In the genomic region with DNA sequence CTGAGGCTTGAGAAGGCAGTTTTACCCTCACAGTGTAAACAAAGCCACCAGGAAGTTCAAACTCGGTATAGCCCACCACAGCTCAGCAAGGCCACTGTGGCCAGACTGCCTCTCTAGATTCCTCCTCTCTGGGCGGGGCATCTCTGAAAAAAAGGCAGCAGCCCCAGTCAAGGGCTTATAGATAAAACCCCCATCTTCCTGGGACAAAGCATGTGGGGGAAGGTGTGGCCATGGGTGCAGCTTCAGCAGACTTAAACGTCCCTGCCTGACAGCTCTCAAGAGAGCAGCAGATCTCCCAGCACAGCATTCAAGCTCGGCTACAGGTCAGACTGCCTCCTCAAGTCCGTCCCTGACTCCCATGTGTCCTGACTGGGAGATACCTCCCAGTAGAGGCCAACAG, we compare ENCODE assay signal across 30 cellular contexts.
"Had no signal": no experiment of that assay in that cellular context is flagged by ENCODE, and none has a peak within 500 bp of the region (broad histone marks: within the 10 kb centered on the region; RNA-seq: fewer than 3 reads in every experiment).

No MANE protein-coding gene starts in this region.

- H3K9ac ChIP-seq: KMS-11, SK-N-SH had no signal

- H3K4me3 ChIP-seq: SJSA1 had no signal

- H3K27ac ChIP-seq: KMS-11, SJSA1 had no signal

- H3K27me3 ChIP-seq: SJSA1 had no signal

- H3K4me2 ChIP-seq: KMS-11, SK-N-SH had no signal

- H3K36me3 ChIP-seq: SJSA1 had no signal

- FAIRE-seq: bronchial epithelial cell had no signal

- H3K9me3 ChIP-seq: SJSA1, SK-N-SH had no signal

- DNase-seq: activated B cell treated with CpG ODN at 0.5 μM for 24 hours; activated CD4-positive, alpha-beta memory T cell treated with anti-CD3 and anti-CD28 coated beads for 36 hours; activated CD4-positive, alpha-beta T cell treated with anti-CD3 and anti-CD28 coated beads for 4 hours; activated CD4-positive, alpha-beta T cell treated with anti-CD3 and anti-CD28 coated beads, Interleukin-2, amount 50 U/mL, for 1 hour; activated CD4-positive, CD25-positive, alpha-beta regulatory T cell treated with anti-CD3 and anti-CD28 coated beads, Interleukin-2, amount 50 U/mL, for 72 hours; activated CD8-positive, alpha-beta memory T cell treated with anti-CD3 and anti-CD28 coated beads, Interleukin-2, amount 50 U/mL, for 4 hours; activated gamma-delta T cell treated with Interleukin-2 at 50 U/mL for 16 hours; activated naive CD4-positive, alpha-beta T cell treated with anti-CD3 and anti-CD28 coated beads, Interleukin-2, amount 10 ng/mL, durations not matched to agents 7 days and 5 days; activated naive CD8-positive, alpha-beta T cell treated with anti-CD3 and anti-CD28 coated beads, Interleukin-2, amount 50 U/mL, for 24 hours; activated T-cell treated with anti-CD3 and anti-CD28 coated beads for 4 hours; activated T-cell treated with anti-CD3 and anti-CD28 coated beads, Interleukin-2, amount 50 U/mL, for 4 hours; anterior cingulate cortex; central memory CD4-positive, alpha-beta T cell; NCI-H1105 treated with DMSO at 0.1 percent for 48 hours; NCI-H1436; NCI-H1694; NCI-H1930; NCI-H2081 treated with DMSO at 0.1 percent for 48 hours; NCI-H226; NCI-H446 treated with DMSO at 0.1 percent for 48 hours; NCI-H524; NCI-H69; NCI-H82; RPMI8226; SHP77 treated with DMSO at 0.1 percent for 48 hours; SK-N-SH had no signal

- ATAC-seq: activated naive CD8-positive, alpha-beta T cell treated with anti-CD3 and anti-CD28 coated beads, Interleukin-2, amount 50 U/mL, for 24 hours; activated T-cell treated with anti-CD3 and anti-CD28 coated beads, Interleukin-2, amount 50 U/mL, for 4 hours; Panc1 had no signal

- H3K9me2 ChIP-seq: SK-N-SH had no signal
